ENCODE assay signal across 1 cellular context in genomic region chr2:54574860-54575247, GRCh38.
TF ChIP-seq lines count a peak whose summit lies in the region.

No MANE protein-coding gene starts in this region.

TF ChIP-seq in SK-N-SH, 30 proteins besides CTCF, POLR2A, EP300 and RAD21 (continued from another document):
- TF ChIP-seq REST (IDR thresholded peaks at IDR 0.05; ENCODE audit: low read depth, low read length) (no peak), POLR2AphosphoS5 (IDR thresholded peaks at IDR 0.05; ENCODE audit: low read depth, low read length) (no peak), RFX5 (IDR thresholded peaks at IDR 0.05; ENCODE audit: low read length) (no peak), SIN3A (IDR thresholded peaks at IDR 0.05; ENCODE audit: borderline replicate concordance, low read depth, low read length) (no peak)
